Comparison of ENCODE assay signal across 26 cellular contexts in the genomic region with DNA sequence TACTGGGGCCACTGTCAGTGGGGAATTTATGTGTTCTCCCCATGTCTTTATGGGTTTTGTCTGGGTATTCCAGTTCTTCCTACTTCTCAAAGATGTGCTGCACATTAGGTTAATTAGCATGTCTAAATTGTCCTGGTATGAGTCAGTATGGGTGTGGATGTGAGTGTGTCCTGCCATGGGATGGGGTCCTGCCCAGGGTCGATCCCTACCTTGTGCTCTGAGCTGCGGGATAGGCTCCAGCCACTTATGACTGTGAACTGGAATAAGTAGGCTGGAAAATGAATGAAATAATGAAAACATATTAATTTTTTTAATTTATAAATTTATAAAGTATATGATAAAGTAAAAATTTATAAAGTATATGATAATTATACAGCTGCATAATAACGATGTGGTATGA.
"Had no signal": no experiment of that assay in that cellular context is flagged by ENCODE, and none has a peak within 500 bp of the region (broad histone marks: within the 10 kb centered on the region; RNA-seq: fewer than 3 reads in every experiment).

No MANE protein-coding gene starts in this region.

- H2AFZ ChIP-seq: neural progenitor cell, parathyroid adenoma had no signal

- H3K4me1 Mint-ChIP-seq: neural progenitor cell; stimulated activated effector memory CD8-positive, alpha-beta T cell treated with anti-CD3 and anti-CD28 coated beads, Interleukin-12 subunit alpha, Interleukin-12 subunit beta, amount 100 ng/mL, for 72 hours; stimulated activated naive B cell treated with anti-CD40 and anti-IgM and Interleukin-4, amounts not matched to agents 10 μg/mL and 1 μg/mL and 100 μg/mL, for 72 hours had no signal

- H3K4me3 ChIP-seq: neural progenitor cell, ovary, psoas muscle, right lobe of liver, sigmoid colon, stomach, thoracic aorta, thyroid gland, tibial nerve, upper lobe of left lung, vagina had no signal

- H3K27ac Mint-ChIP-seq: natural killer cell treated with Interleukin-12 subunit alpha and Interleukin-12 subunit beta and Interleukin-15 and Interleukin-18, amount 100 ng/mL, for 72 hours; neural progenitor cell; progenitor cell of endocrine pancreas; stimulated activated effector memory CD8-positive, alpha-beta T cell treated with anti-CD3 and anti-CD28 coated beads, Interleukin-12 subunit alpha, Interleukin-12 subunit beta, amount 100 ng/mL, for 72 hours; stimulated activated naive B cell treated with anti-CD40 and anti-IgM and Interleukin-4, amounts not matched to agents 10 μg/mL and 1 μg/mL and 100 μg/mL, for 72 hours; stimulated activated naive CD8-positive, alpha-beta T cell treated with anti-CD3 and anti-CD28 coated beads, Interleukin-15, Interleukin-2, amounts not matched to agents 100 ng/mL and 50 ng/mL, for 24 hours had no signal

- H3K27me3 ChIP-seq: neural progenitor cell, ovary, right lobe of liver, sigmoid colon, stomach, thyroid gland, tibial nerve, upper lobe of left lung, vagina had no signal

- H3K4me2 ChIP-seq: neural progenitor cell had no signal

- DNase-seq: occipital lobe; ovary; psoas muscle; right cardiac atrium; right lobe of liver; sigmoid colon; small intestine; stimulated activated CD4-positive, alpha-beta T cell treated with anti-CD3 and anti-CD28 coated beads, Interleukin-15, amount 100 ng/mL, for 24 hours; stimulated activated CD4-positive, alpha-beta T cell treated with anti-CD3 and anti-CD28 coated beads, Interleukin-2, amount 100 ng/mL, for 24 hours; stimulated activated CD4-positive, alpha-beta T cell treated with anti-CD3 and anti-CD28 coated beads, Interleukin-2, amount 100 ng/mL, for 48 hours; stimulated activated CD4-positive, alpha-beta T cell treated with anti-CD3 and anti-CD28 coated beads, Interleukin-4, amount 100 ng/mL, for 24 hours; stimulated activated naive B cell treated with anti-CD40 and anti-IgM and Interleukin-4, amounts not matched to agents 10 μg/mL and 1 μg/mL and 100 μg/mL, for 72 hours; stimulated activated naive CD4-positive, alpha-beta T cell treated with Interleukin-2 at 50 U/mL for 16 hours; stomach; thyroid gland; trophoblast cell; upper lobe of left lung had no signal

- H3K4me1 ChIP-seq: neural progenitor cell, parathyroid adenoma, right lobe of liver, stomach, thyroid gland, tibial nerve, upper lobe of left lung had no signal

- H3K79me2 ChIP-seq: parathyroid adenoma had no signal

- H3K9ac ChIP-seq: neural progenitor cell, parathyroid adenoma had no signal

- H3K9me3 Mint-ChIP-seq: natural killer cell treated with Interleukin-12 subunit alpha and Interleukin-12 subunit beta and Interleukin-15 and Interleukin-18, amount 100 ng/mL, for 72 hours; neural progenitor cell; stimulated activated effector memory CD8-positive, alpha-beta T cell treated with anti-CD3 and anti-CD28 coated beads, Interleukin-12 subunit alpha, Interleukin-12 subunit beta, amount 100 ng/mL, for 72 hours; stimulated activated naive CD8-positive, alpha-beta T cell treated with anti-CD3 and anti-CD28 coated beads, Interleukin-15, Interleukin-2, amounts not matched to agents 100 ng/mL and 50 ng/mL, for 24 hours had no signal

- H3K4me3 Mint-ChIP-seq: natural killer cell treated with Interleukin-12 subunit alpha and Interleukin-12 subunit beta and Interleukin-15 and Interleukin-18, amount 100 ng/mL, for 72 hours; neural progenitor cell; stimulated activated effector memory CD8-positive, alpha-beta T cell treated with anti-CD3 and anti-CD28 coated beads, Interleukin-12 subunit alpha, Interleukin-12 subunit beta, amount 100 ng/mL, for 72 hours; stimulated activated naive B cell treated with anti-CD40 and anti-IgM and Interleukin-4, amounts not matched to agents 10 μg/mL and 1 μg/mL and 100 μg/mL, for 72 hours; stimulated activated naive CD8-positive, alpha-beta T cell treated with anti-CD3 and anti-CD28 coated beads, Interleukin-15, Interleukin-2, amounts not matched to agents 100 ng/mL and 50 ng/mL, for 24 hours had no signal

- H3K27ac ChIP-seq: ovary, parathyroid adenoma, psoas muscle, right lobe of liver, sigmoid colon, stomach, thoracic aorta, thyroid gland, tibial nerve, upper lobe of left lung, vagina had no signal

- H3K9me3 ChIP-seq: thoracic aorta, thyroid gland, tibial nerve, vagina had no signal

- H3K36me3 ChIP-seq: neural progenitor cell, ovary had no signal

- H3K27me3 Mint-ChIP-seq: natural killer cell treated with Interleukin-12 subunit alpha and Interleukin-12 subunit beta and Interleukin-15 and Interleukin-18, amount 100 ng/mL, for 72 hours; progenitor cell of endocrine pancreas; stimulated activated naive B cell treated with anti-CD40 and anti-IgM and Interleukin-4, amounts not matched to agents 10 μg/mL and 1 μg/mL and 100 μg/mL, for 72 hours; stimulated activated naive CD8-positive, alpha-beta T cell treated with anti-CD3 and anti-CD28 coated beads, Interleukin-15, Interleukin-2, amounts not matched to agents 100 ng/mL and 50 ng/mL, for 24 hours had no signal
